9 cellular contexts compared by ENCODE assay signal in the genomic region with DNA sequence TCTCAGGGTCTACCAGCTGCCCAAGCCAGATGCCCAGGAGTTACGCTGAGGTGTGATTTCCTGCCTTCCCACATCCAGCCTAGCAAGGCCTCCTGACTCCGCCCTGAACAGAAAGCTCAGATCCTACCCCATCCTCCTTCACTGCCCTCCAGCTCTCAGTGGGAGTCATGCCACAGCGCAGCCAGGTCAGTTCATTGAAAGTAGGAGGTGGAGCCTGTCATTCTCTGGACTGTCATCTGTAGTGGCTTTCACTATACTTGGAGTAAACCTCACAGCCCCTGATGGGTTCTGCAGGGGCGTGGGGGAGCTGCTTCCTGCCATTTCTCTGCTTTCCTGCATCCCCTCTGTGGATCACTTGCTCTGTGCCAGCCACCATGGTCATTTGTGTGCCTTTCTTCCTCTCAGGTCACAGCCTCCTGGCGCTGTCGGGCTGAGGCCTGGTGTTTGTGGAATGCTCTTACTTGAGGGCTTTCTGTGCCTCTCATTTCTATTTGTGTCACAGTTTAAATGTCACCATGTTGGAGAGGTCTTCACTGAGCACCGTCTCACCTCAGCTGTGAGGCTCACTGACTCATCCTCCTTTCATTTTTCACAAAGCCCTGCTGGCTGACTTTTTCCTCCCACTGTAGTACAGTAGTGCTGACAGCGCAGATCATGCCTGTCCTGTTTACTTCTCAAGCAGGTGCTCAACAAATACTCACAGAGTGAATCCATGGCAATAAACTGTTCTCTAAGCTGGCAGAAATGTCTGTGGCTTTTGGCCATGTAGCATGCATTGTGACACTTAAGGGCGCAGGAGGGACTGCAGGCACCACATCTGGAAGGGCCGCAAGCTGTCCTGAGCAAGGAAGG.
DNase-seq lines count a peak whose midpoint lies in the region; TF ChIP-seq lines count a peak whose summit lies in the region.
"Had no signal": no experiment of that assay in that cellular context is flagged by ENCODE, and none has a peak within 500 bp of the region (broad histone marks: within the 10 kb centered on the region; RNA-seq: fewer than 3 reads in every experiment).

No MANE protein-coding gene starts in this region.

- no peaks in the 10 kb centered on the region for H3K36me3 ChIP-seq in right atrium auricular region

- DNase-seq in activated T-cell treated with anti-CD3 and anti-CD28 coated beads for 24 hours (ENCODE audit: low read depth): peak; percentile 23
- no peak for DNase-seq in activated T-cell treated with anti-CD3 and anti-CD28 coated beads, Interleukin-2, amount 50 U/mL, for 1 hour
- peak; percentile 51 for DNase-seq in activated T-cell treated with anti-CD3 and anti-CD28 coated beads, Interleukin-2, amount 50 U/mL, for 24 hours
- no peak for DNase-seq in right atrium auricular region (ENCODE audit: low spot score)
- peak; percentile 19 to 22 for DNase-seq in stimulated activated CD8-positive, alpha-beta memory T cell treated with anti-CD3 and anti-CD28 coated beads, Interleukin-2, amount 100 ng/mL, for 48 hours (ENCODE audit: low read depth in 2 of 2)
- DNase-seq in midbrain (lab: John Stamatoyannopoulos, UW): no peak
- no peak for DNase-seq in epidermal melanocyte (ENCODE audit: insufficient read length, low spot score)
- DNase-seq in Kasumi-1 (lab: John Stamatoyannopoulos, UW): no peak

- no peaks in the 10 kb centered on the region for H3K27me3 Mint-ChIP-seq in activated T-cell treated with anti-CD3 and anti-CD28 coated beads, Interleukin-2, amount 50 U/mL, for 24 hours

- no peaks in the 10 kb centered on the region for H3K9me3 ChIP-seq in right atrium auricular region

- peak overlapping the region; percentile 94 for H3K27ac Mint-ChIP-seq in activated T-cell treated with anti-CD3 and anti-CD28 coated beads, Interleukin-2, amount 50 U/mL, for 24 hours
- H3K27ac Mint-ChIP-seq: mesothelial cell of epicardium had no signal

- no peak for TF ChIP-seq CTCF in right atrium auricular region (IDR thresholded peaks at IDR 0.05)

- no peaks in the 10 kb centered on the region for H3K27me3 ChIP-seq in right atrium auricular region

- peak overlapping the region; percentile 65 to 86 for H3K27ac ChIP-seq in right atrium auricular region

- peaks cover 27% of the 10 kb centered on the region for H3K4me1 Mint-ChIP-seq in activated T-cell treated with anti-CD3 and anti-CD28 coated beads, Interleukin-2, amount 50 U/mL, for 24 hours (ENCODE audit: low read depth)
- H3K4me1 Mint-ChIP-seq: mesothelial cell of epicardium had no signal

- no peaks in the 10 kb centered on the region for H3K9me3 Mint-ChIP-seq in activated T-cell treated with anti-CD3 and anti-CD28 coated beads, Interleukin-2, amount 50 U/mL, for 24 hours
- H3K9me3 Mint-ChIP-seq: mesothelial cell of epicardium had no signal

- peak overlapping the region; percentile 55 for H3K4me3 Mint-ChIP-seq in activated T-cell treated with anti-CD3 and anti-CD28 coated beads, Interleukin-2, amount 50 U/mL, for 24 hours
- H3K4me3 Mint-ChIP-seq: mesothelial cell of epicardium had no signal

- H3K36me3 Mint-ChIP-seq in activated T-cell treated with anti-CD3 and anti-CD28 coated beads, Interleukin-2, amount 50 U/mL, for 24 hours (ENCODE audit: low read depth): peaks cover 66% of the 10 kb centered on the region

- H3K4me1 ChIP-seq in right atrium auricular region: peaks cover 0 to 20% of the 10 kb centered on the region in 2 donors

- no peak overlapping the region for H3K4me3 ChIP-seq in right atrium auricular region

Comparison
In these comparisons a context has a peak if more than half of its experiments do, and no peak if none do; other contexts are left out.
1. DNase-seq: peak in activated T-cell treated with anti-CD3 and anti-CD28 coated beads for 24 hours (single experiment), activated T-cell treated with anti-CD3 and anti-CD28 coated beads, Interleukin-2, amount 50 U/mL, for 24 hours (single experiment) and stimulated activated CD8-positive, alpha-beta memory T cell treated with anti-CD3 and anti-CD28 coated beads, Interleukin-2, amount 100 ng/mL, for 48 hours (2 of 2); none in activated T-cell treated with anti-CD3 and anti-CD28 coated beads, Interleukin-2, amount 50 U/mL, for 1 hour (single experiment), right atrium auricular region (single experiment), midbrain (single experiment), epidermal melanocyte (single experiment) and Kasumi-1 (0 of 2).